15 cellular contexts compared by ENCODE assay signal in the genomic region with DNA sequence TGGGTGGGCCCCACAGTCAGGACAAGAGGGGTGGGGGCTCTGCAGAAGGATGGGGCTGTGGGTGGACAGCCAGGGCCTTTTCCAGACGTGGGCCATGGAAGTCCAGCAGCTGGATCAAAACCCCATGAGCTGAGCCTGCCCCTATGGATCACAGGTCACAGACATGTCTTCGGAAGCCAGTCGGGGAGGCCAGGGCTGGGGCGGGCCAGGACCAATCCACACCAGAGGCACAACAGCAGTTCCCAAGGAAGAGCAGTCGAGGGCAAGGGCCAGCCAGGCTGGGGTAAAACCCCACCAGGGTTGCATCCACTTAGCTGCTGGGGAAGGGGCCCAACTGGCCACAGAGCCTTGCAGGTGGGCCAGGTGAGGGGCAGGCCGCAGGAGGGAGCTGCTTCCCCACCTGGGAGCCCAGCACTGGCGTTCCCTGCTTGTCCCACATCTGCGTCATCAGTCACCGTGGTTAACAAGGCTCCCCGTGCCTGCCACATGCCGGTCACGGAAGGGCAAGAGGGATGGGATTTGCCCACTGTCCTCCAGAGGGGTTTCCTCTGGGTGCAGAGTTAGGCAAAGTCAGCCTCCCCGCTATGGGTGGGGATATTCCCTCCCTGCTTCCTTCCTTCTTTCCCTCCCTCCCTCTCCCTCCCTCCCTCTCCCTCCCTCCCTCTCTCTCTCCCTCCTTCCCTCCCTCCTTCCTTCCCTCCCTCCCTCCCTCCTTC. TPM values are rescaled to one million over a fixed set of nuclear protein-coding genes. Genes with fewer than 3 reads are reported as not detected.
A peak's percentile ranks its signal among the peaks of the same experiment; 100 is the strongest.
DNase-seq lines count a peak whose midpoint lies in the region; ATAC-seq and TF ChIP-seq lines count a peak whose summit lies in the region.
"Had no signal": no experiment of that assay in that cellular context is flagged by ENCODE, and none has a peak within 500 bp of the region (broad histone marks: within the 10 kb centered on the region; RNA-seq: fewer than 3 reads in every experiment).

No MANE protein-coding gene starts in this region.

- no peaks in the 10 kb centered on the region for H3K79me2 ChIP-seq in ACC112 (ENCODE audit: control insufficient read depth, insufficient read depth, low read length, unreplicated experiment)

- DNase-seq in Calu3 = no peak
- no peak for DNase-seq in MCF 10A (ENCODE audit: unreplicated experiment)
- DNase-seq in mesenteric fat pad (ENCODE audit: low spot score) = peak; percentile 86
- no peak for DNase-seq in T-helper 2 cell treated with Interferon-gamma antibody and Interleukin-4, amounts not matched to agents 5 μg/mL and 100 μg/mL, for 36 hours (ENCODE audit: low spot score)
- DNase-seq: NCI-H2171 treated with DMSO at 0.1 percent for 48 hours, NCI-H774, ovary, sigmoid colon, uterus had no signal

- H3K27ac Mint-ChIP-seq in Calu3 (ENCODE audit: unreplicated experiment) (peak overlapping the region; percentile 75), MCF 10A (ENCODE audit: low read depth, unreplicated experiment) (no peak overlapping the region)
- no peak overlapping the region for H3K27ac Mint-ChIP-seq in T-helper 2 cell treated with Interferon-gamma antibody and Interleukin-4, amounts not matched to agents 5 μg/mL and 100 μg/mL, for 36 hours

- CTCF ChIA-PET in Calu3 (lab: Charles Lee) = interaction anchor here (0.6 to 1.5 kb wide), 4 partner anchors 10 to 90 kb away, joined by 3 to 10 read pairs (median 4); a partner anchor contains a TSS
- CTCF ChIA-PET in MCF 10A (lab: Yijun Ruan, JAX) = interaction anchor here (1.2 kb wide), 1 partner anchor 29 kb away, joined by 4 read pairs; no protein-coding TSS in a partner anchor

- H3K4me1 ChIP-seq in ACC112 (ENCODE audit: control insufficient read depth, insufficient read depth, low read length, unreplicated experiment) = peaks cover 27% of the 10 kb centered on the region
- H3K4me1 ChIP-seq: adrenal gland, uterus had no signal

- peaks cover 17% of the 10 kb centered on the region for H3K36me3 Mint-ChIP-seq in Calu3 (ENCODE audit: insufficient read depth, unreplicated experiment)
- H3K36me3 Mint-ChIP-seq in MCF 10A (ENCODE audit: insufficient read depth, unreplicated experiment) = peaks cover 7% of the 10 kb centered on the region
- no peaks in the 10 kb centered on the region for H3K36me3 Mint-ChIP-seq in T-helper 2 cell treated with Interferon-gamma antibody and Interleukin-4, amounts not matched to agents 5 μg/mL and 100 μg/mL, for 36 hours (ENCODE audit: low read depth)

- no peak overlapping the region for H3K4me3 ChIP-seq in ACC112 (ENCODE audit: low read depth, low read length)
- H3K4me3 ChIP-seq: adrenal gland, ovary, sigmoid colon, uterus had no signal

- no TSS peak for BruUV-seq in Calu3 (replicated peaks; lab: Mats Ljungman, UMichigan)
- BruUV-seq in MCF 10A (replicated peaks; lab: Mats Ljungman, UMichigan) = no TSS peak

- no peak for ATAC-seq in GM21737 (IDR thresholded peaks at IDR 0.05; ENCODE audit: unreplicated experiment)
- no peak for ATAC-seq in GM21381 (IDR thresholded peaks at IDR 0.05; ENCODE audit: unreplicated experiment)
- ATAC-seq in activated CD4-positive, CD25-positive, alpha-beta regulatory T cell treated with anti-CD3 and anti-CD28 coated beads, Interleukin-2, amount 50 U/mL, for 24 hours = no peak

- POLR2A ChIA-PET in MCF 10A (lab: Yijun Ruan, JAX) = interaction anchor here (0.9 to 1.9 kb wide), 6 partner anchors 10 to 49 kb away, joined by 3 to 9 read pairs (median 5); no protein-coding TSS in a partner anchor

- H3K36me3 ChIP-seq in ACC112 (ENCODE audit: insufficient read depth, low read length) = no peaks in the 10 kb centered on the region
- H3K36me3 ChIP-seq: adrenal gland, ovary, sigmoid colon, uterus had no signal

- H3K4me3 Mint-ChIP-seq in Calu3 (ENCODE audit: low read depth, unreplicated experiment) (no peak overlapping the region), MCF 10A (ENCODE audit: unreplicated experiment) (peak overlapping the region; percentile 45)
- H3K4me3 Mint-ChIP-seq in T-helper 2 cell treated with Interferon-gamma antibody and Interleukin-4, amounts not matched to agents 5 μg/mL and 100 μg/mL, for 36 hours = no peak overlapping the region

- no peak overlapping the region for H2AFZ ChIP-seq in ACC112 (ENCODE audit: low read length, unreplicated experiment)

- intact Hi-C loops in Calu3 (cut with micrococcal nuclease; ENCODE audit: unreplicated experiment) = loop anchor here (5.0 kb wide), 1 partner anchor 38 kb away; no protein-coding TSS in a partner anchor
- intact Hi-C loops in MCF 10A (cut with micrococcal nuclease) = loop anchor here (10.0 kb wide), 1 partner anchor 80 kb away; no protein-coding TSS in a partner anchor

- peaks cover 18% of the 10 kb centered on the region for H3K27me3 Mint-ChIP-seq in Calu3 (ENCODE audit: unreplicated experiment)
- peaks cover 10% of the 10 kb centered on the region for H3K27me3 Mint-ChIP-seq in MCF 10A (ENCODE audit: insufficient read depth, unreplicated experiment)
- peaks cover 19% of the 10 kb centered on the region for H3K27me3 Mint-ChIP-seq in T-helper 2 cell treated with Interferon-gamma antibody and Interleukin-4, amounts not matched to agents 5 μg/mL and 100 μg/mL, for 36 hours (ENCODE audit: low read depth)

- H3K9me3 Mint-ChIP-seq in Calu3 (ENCODE audit: low read depth, unreplicated experiment) (no peaks in the 10 kb centered on the region), MCF 10A (ENCODE audit: unreplicated experiment) (no peaks in the 10 kb centered on the region)
- H3K9me3 Mint-ChIP-seq in T-helper 2 cell treated with Interferon-gamma antibody and Interleukin-4, amounts not matched to agents 5 μg/mL and 100 μg/mL, for 36 hours = no peaks in the 10 kb centered on the region

- H3K4me1 Mint-ChIP-seq in Calu3 (ENCODE audit: low read depth, unreplicated experiment) (peaks cover 33% of the 10 kb centered on the region), MCF 10A (ENCODE audit: insufficient read depth, unreplicated experiment) (peaks cover 27% of the 10 kb centered on the region)
- H3K4me1 Mint-ChIP-seq in T-helper 2 cell treated with Interferon-gamma antibody and Interleukin-4, amounts not matched to agents 5 μg/mL and 100 μg/mL, for 36 hours (ENCODE audit: low read depth) = peaks cover 10% of the 10 kb centered on the region

- TF ChIP-seq CTCF in Calu3 (IDR thresholded peaks at IDR 0.05; ENCODE audit: unreplicated experiment) (no peak), MCF 10A (IDR thresholded peaks at IDR 0.05; ENCODE audit: unreplicated experiment) (no peak)

- peaks cover 3% of the 10 kb centered on the region; the same call in 1 of the 2 replicates for H3K27me3 ChIP-seq in ACC112 (ENCODE audit: insufficient read depth, low read length)
- H3K27me3 ChIP-seq: ovary, uterus had no signal

- peak overlapping the region; percentile 47; the same call in 1 of the 2 replicates for H3K27ac ChIP-seq in ACC112 (ENCODE audit: low read depth, low read length)
- H3K27ac ChIP-seq: adrenal gland, KMS-11, ovary, sigmoid colon, uterus had no signal

RNA-seq across cellular contexts. Expression of a gene that starts 46.4 kb away (rescaled TPM):
- total RNA-seq in Calu3 (2022) (78.4 and 85.7 TPM in 2 replicates), MCF 10A (2022) (321 and 341 TPM in 2 replicates), mesenteric fat pad (32.8 TPM)
